In genomic region chr10:62095341-62096071, GRCh38 we compare ENCODE assay signal across 1 cellular context.
TF ChIP-seq lines count a peak whose summit lies in the region.

No MANE protein-coding gene starts in this region.

TF ChIP-seq in HepG2, 621 proteins besides CTCF, POLR2A, EP300 and RAD21 (continued from another document and continues in another):
- TF ChIP-seq SOX13 (IDR thresholded peaks at IDR 0.05): peak; percentile 99
- peak in 1 of 2 experiments; percentile 100; a peak in 2 of 4 replicates for TF ChIP-seq SOX13 (CRISPR knock-in tag; conservative IDR thresholded peaks at IDR 0.05 in 1 of 2, IDR thresholded peaks at IDR 0.05 in 1 of 2)
- TF ChIP-seq PCBP2 (optimal IDR thresholded peaks at IDR 0.05; ENCODE audit: low read depth, low read length, poor library complexity, severe bottlenecking): no peak
- peak; percentile 28; the same call in 1 of the 2 replicates for TF ChIP-seq FOXK1 (CRISPR knock-in tag; IDR thresholded peaks at IDR 0.05; ENCODE audit: borderline replicate concordance, low read depth)
- TF ChIP-seq ZXDC (CRISPR knock-in tag; IDR thresholded peaks at IDR 0.05): no peak
- no peak for TF ChIP-seq KIAA2018 (CRISPR knock-in tag; IDR thresholded peaks at IDR 0.05; ENCODE audit: borderline replicate concordance)
- 0 out of 2 replicates have a peak, but pooled peaks have one; percentile 17 for TF ChIP-seq SIX1 (CRISPR knock-in tag; IDR thresholded peaks at IDR 0.05; ENCODE audit: borderline replicate concordance)
- 0 out of 2 replicates have a peak, but pooled peaks have one; percentile 74 for TF ChIP-seq GATA4 (IDR thresholded peaks at IDR 0.05; ENCODE audit: borderline replicate concordance, low read depth)
- TF ChIP-seq STAT6 (CRISPR knock-in tag; IDR thresholded peaks at IDR 0.05; ENCODE audit: borderline replicate concordance): 0 out of 2 replicates have a peak, but pooled peaks have one; percentile 32
- no peak for TF ChIP-seq RXRA (CRISPR knock-in tag; IDR thresholded peaks at IDR 0.05)
- peak; percentile 59; the same call in 1 of the 2 replicates for TF ChIP-seq POLR2AphosphoS2 (IDR thresholded peaks at IDR 0.05; ENCODE audit: low read depth, low read length)
- TF ChIP-seq ELF3 (CRISPR knock-in tag; IDR thresholded peaks at IDR 0.05): peak; percentile 22; the same call in 1 of the 2 replicates
- TF ChIP-seq MTA3 (CRISPR knock-in tag; IDR thresholded peaks at IDR 0.05): no peak
- TF ChIP-seq DPF2 (CRISPR knock-in tag; IDR thresholded peaks at IDR 0.05; ENCODE audit: borderline replicate concordance, low read depth): peak; percentile 57; the same call in 1 of the 2 replicates
- TF ChIP-seq CEBPB (IDR thresholded peaks at IDR 0.05; ENCODE audit: borderline replicate concordance, low read depth, low read length): peak; percentile 94
- peak; percentile 49 for TF ChIP-seq TEAD3 (CRISPR knock-in tag; optimal IDR thresholded peaks at IDR 0.05; ENCODE audit: borderline replicate concordance)
- no peak for TF ChIP-seq NR0B2 (CRISPR knock-in tag; IDR thresholded peaks at IDR 0.05)
- TF ChIP-seq SOX5 (CRISPR knock-in tag; IDR thresholded peaks at IDR 0.05; ENCODE audit: borderline replicate concordance): peak; percentile 98
- peak; percentile 19; the same call in 1 of the 2 replicates for TF ChIP-seq ZNF331 (CRISPR knock-in tag; IDR thresholded peaks at IDR 0.05)
- peak; percentile 50; the same call in 1 of the 2 replicates for TF ChIP-seq HDAC2 (CRISPR knock-in tag; IDR thresholded peaks at IDR 0.05)
- TF ChIP-seq RARA (CRISPR knock-in tag; IDR thresholded peaks at IDR 0.05): peak; percentile 40; the same call in 1 of the 2 replicates
- TF ChIP-seq SAP130 (CRISPR knock-in tag; IDR thresholded peaks at IDR 0.05; ENCODE audit: low read depth): peak; percentile 4; the same call in 1 of the 2 replicates
- TF ChIP-seq SP140L (CRISPR knock-in tag; IDR thresholded peaks at IDR 0.05; ENCODE audit: borderline replicate concordance): 0 out of 2 replicates have a peak, but pooled peaks have one; percentile 33
- no peak for TF ChIP-seq POGZ (CRISPR knock-in tag; IDR thresholded peaks at IDR 0.05)
- peak in 1 of 2 experiments; percentile 98; a peak in 3 of 4 replicates for TF ChIP-seq ATF4 (CRISPR knock-in tag; IDR thresholded peaks at IDR 0.05)
- TF ChIP-seq ARID5B (CRISPR knock-in tag; IDR thresholded peaks at IDR 0.05): peak; percentile 97
- no peak for TF ChIP-seq NONO (IDR thresholded peaks at IDR 0.05)
- peak; percentile 34; the same call in 1 of the 2 replicates for TF ChIP-seq NONO (CRISPR knock-in tag; conservative IDR thresholded peaks at IDR 0.05)
- TF ChIP-seq ZNF205 (CRISPR knock-in tag; IDR thresholded peaks at IDR 0.05): 0 out of 2 replicates have a peak, but pooled peaks have one; percentile 19
- no peak for TF ChIP-seq SOX6 (IDR thresholded peaks at IDR 0.05)
- peak; percentile 100 for TF ChIP-seq SOX6 (CRISPR knock-in tag; IDR thresholded peaks at IDR 0.05)
- TF ChIP-seq NCOR1 (IDR thresholded peaks at IDR 0.05; ENCODE audit: borderline replicate concordance, low read length): peak; percentile 97
- peak; percentile 30; the same call in 1 of the 2 replicates for TF ChIP-seq NFKBIZ (CRISPR knock-in tag; IDR thresholded peaks at IDR 0.05)
- TF ChIP-seq TCF7 (IDR thresholded peaks at IDR 0.05; ENCODE audit: low read depth): peak; percentile 87
- no peak for TF ChIP-seq TFDP1 (CRISPR knock-in tag; IDR thresholded peaks at IDR 0.05; ENCODE audit: borderline replicate concordance)
- TF ChIP-seq SETDB1 (CRISPR knock-in tag; IDR thresholded peaks at IDR 0.05; ENCODE audit: borderline replicate concordance): no peak
- TF ChIP-seq SIX4 (CRISPR knock-in tag; IDR thresholded peaks at IDR 0.05): peak; percentile 15; the same call in 1 of the 2 replicates
- TF ChIP-seq ZNF383 (CRISPR knock-in tag; IDR thresholded peaks at IDR 0.05; ENCODE audit: borderline replicate concordance): no peak
- TF ChIP-seq ZMYM4 (CRISPR knock-in tag; IDR thresholded peaks at IDR 0.05): peak; percentile 50; the same call in 1 of the 2 replicates
